8 cellular contexts compared by ENCODE assay signal in the genomic region with DNA sequence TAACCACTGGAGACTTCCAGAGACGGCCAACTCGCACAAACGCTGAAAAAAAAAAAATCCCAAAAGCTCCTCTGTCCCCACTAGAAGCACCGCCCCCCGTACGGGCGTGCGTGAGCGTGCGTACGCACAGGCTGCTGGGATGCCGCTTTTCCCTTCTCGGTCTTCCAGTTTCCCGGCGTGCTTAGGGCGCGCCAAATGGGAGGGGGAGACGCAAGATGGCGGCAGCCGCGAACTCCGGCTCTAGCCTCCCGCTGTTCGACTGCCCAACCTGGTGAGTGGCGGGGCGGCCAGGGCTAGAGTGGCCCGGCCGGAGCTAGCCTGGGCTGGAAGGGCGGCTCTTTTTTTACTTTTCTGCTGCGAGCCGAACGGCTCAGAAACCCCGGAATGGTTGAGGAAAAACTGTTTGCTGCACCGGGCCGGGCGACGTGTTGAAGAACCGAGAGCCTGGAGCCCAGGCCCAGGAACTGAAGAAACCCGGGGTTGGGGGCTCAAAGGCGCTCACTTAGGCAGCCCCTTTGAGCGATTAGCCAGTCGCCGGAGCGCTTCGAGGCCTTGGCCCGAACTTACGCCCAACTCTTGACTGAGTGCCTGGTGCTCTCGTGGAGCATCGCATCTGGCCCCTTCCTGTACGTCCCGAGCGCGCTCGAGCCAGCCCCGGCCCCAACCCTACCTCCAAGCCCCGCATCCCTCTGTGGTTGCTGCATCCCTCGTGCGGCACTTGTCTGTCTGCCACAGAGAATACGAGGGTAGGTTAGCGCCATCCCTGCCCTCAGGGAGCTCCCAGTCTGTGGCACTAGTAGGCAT. TPM values are rescaled to one million over a fixed set of nuclear protein-coding genes. Genes with fewer than 3 reads are reported as not detected.
DNase-seq lines count a peak whose midpoint lies in the region; ATAC-seq, FAIRE-seq and TF ChIP-seq lines count a peak whose summit lies in the region.

PPP1R8 (plus strand) TSS at position 162 of the 804 bp plus-strand sequence; CDS start at position 216, 54 bp downstream.

- H3K9me1 ChIP-seq in endothelial cell of umbilical vein (replicated peaks; ENCODE audit: control insufficient read depth, extremely low read depth, insufficient read depth, low read length), result no peaks in the 10 kb centered on the region

- DNase-seq in COR-L47 (lab: John Stamatoyannopoulos, UW), result peak; percentile 97
- peak; percentile 92 for DNase-seq in activated CD8-positive, alpha-beta memory T cell treated with anti-CD3 and anti-CD28 coated beads, Interleukin-2, amount 50 U/mL, for 48 hours
- peak; percentile 96 for DNase-seq in endothelial cell of umbilical vein (ENCODE audit: low read depth, low spot score)
- DNase-seq in middle frontal gyrus (ENCODE audit: extremely low spot score, low spot score), result peak; percentile 97
- peak; percentile 85 to 88 for DNase-seq in stimulated activated CD8-positive, alpha-beta memory T cell treated with anti-CD3 and anti-CD28 coated beads, Interleukin-2, amount 100 ng/mL, for 48 hours (ENCODE audit: low read depth in 2 of 2)

- ATAC-seq in GM21381 (IDR thresholded peaks at IDR 0.05; ENCODE audit: unreplicated experiment), result peak; percentile 94

- H3K36me3 ChIP-seq in HUES6 (ENCODE audit: control insufficient read depth, insufficient read depth, low read length) (peaks cover 30% of the 10 kb centered on the region), OCI-LY3 (replicated peaks; ENCODE audit: low read depth, low read length) (peaks cover 12% of the 10 kb centered on the region), endothelial cell of umbilical vein (ENCODE audit: control insufficient read depth in 2 of 2, extremely low read depth in 1 of 2, insufficient read depth in 2 of 2, low read length in 2 of 2) (peaks cover 2 to 6% of the 10 kb centered on the region in 2 experiments)

- no peaks in the 10 kb centered on the region for H3K9me3 ChIP-seq in HUES6 (ENCODE audit: control insufficient read depth, insufficient read depth, low read depth, low read length)
- H3K9me3 ChIP-seq in OCI-LY3 (ENCODE audit: insufficient read depth, low read length), result no peaks in the 10 kb centered on the region
- no peaks in the 10 kb centered on the region for H3K9me3 ChIP-seq in endothelial cell of umbilical vein (replicated peaks; ENCODE audit: control insufficient read depth, insufficient read depth, low read length)

- H3K4me3 ChIP-seq in HUES6 (ENCODE audit: low read depth, low read length), result peak within 1 kb of the TSS; percentile 85
- peak within 1 kb of the TSS; percentile 99 for H3K4me3 ChIP-seq in OCI-LY3 (ENCODE audit: low read length)
- peak within 1 kb of the TSS; percentile 90 to 93 (median 92) for H3K4me3 ChIP-seq in endothelial cell of umbilical vein (replicated peaks in 1 of 3; ENCODE audit: insufficient read depth in 1 of 3, low read depth in 1 of 3, low read length in 3 of 3)

- H3K27ac ChIP-seq in HUES6 (ENCODE audit: low read depth, low read length), result peak within 1 kb of the TSS; percentile 97
- peak within 1 kb of the TSS; percentile 62 for H3K27ac ChIP-seq in OCI-LY3 (ENCODE audit: low read length)
- peak within 1 kb of the TSS; percentile 86 for H3K27ac ChIP-seq in endothelial cell of umbilical vein (ENCODE audit: insufficient read depth, low read depth, low read length)

- intact Hi-C loops in endothelial cell of umbilical vein (cut with micrococcal nuclease), result loop anchor here (1.0 to 2.0 kb wide), 4 partner anchors 42 to 158 kb away; partner anchors contain the start of genes IFI6 and STX12

- peak; percentile 93 for FAIRE-seq in endothelial cell of umbilical vein (lab: Jason Lieb, UNC)

- TF ChIP-seq CTCF in OCI-LY3 (IDR thresholded peaks at IDR 0.05; ENCODE audit: low read depth, low read length) (no peak), endothelial cell of umbilical vein (IDR thresholded peaks at IDR 0.05; ENCODE audit: extremely low read depth in 1 of 2, insufficient read depth in 1 of 2, low read depth in 1 of 2, low read length in 2 of 2) (no peak)

- TSS peak; percentile 41 for BruUV-seq in endothelial cell of umbilical vein (replicated peaks; lab: Mats Ljungman, UMichigan)

- POLR2A ChIA-PET in endothelial cell of umbilical vein (lab: Charles Lee), result interaction anchor here (0.6 to 1.9 kb wide), 5 partner anchors 18 to 105 kb away, joined by 3 to 10 read pairs (median 3); partner anchors contain the start of genes FAM76A and STX12

- peaks cover 11% of the 10 kb centered on the region for H4K20me1 ChIP-seq in OCI-LY3 (ENCODE audit: insufficient read depth, low read length)
- no peaks in the 10 kb centered on the region for H4K20me1 ChIP-seq in endothelial cell of umbilical vein (replicated peaks; ENCODE audit: control insufficient read depth, extremely low read depth, insufficient read depth, low read length)

- H3K27me3 ChIP-seq in HUES6 (ENCODE audit: control insufficient read depth, insufficient read depth, low read length) (no peaks in the 10 kb centered on the region), OCI-LY3 (ENCODE audit: low read depth, low read length) (no peaks in the 10 kb centered on the region), endothelial cell of umbilical vein (ENCODE audit: control insufficient read depth in 2 of 2, insufficient read depth in 2 of 2, low read length in 2 of 2) (no peaks in the 10 kb centered on the region)

- dilution Hi-C loops in endothelial cell of umbilical vein (cut with MboI; ENCODE audit: extremely low pct_ligation_motif_present, low sequenced_read_pairs), result no loop called here

- H2AFZ ChIP-seq in OCI-LY3 (ENCODE audit: low read depth, low read length), result peak within 1 kb of the TSS; percentile 85
- peak within 1 kb of the TSS; percentile 93 for H2AFZ ChIP-seq in endothelial cell of umbilical vein (ENCODE audit: low read depth, low read length)

- H3K4me2 ChIP-seq in OCI-LY3 (ENCODE audit: low read length) (peak within 1 kb of the TSS; percentile 96), endothelial cell of umbilical vein (ENCODE audit: insufficient read depth, low read length) (peak within 1 kb of the TSS; percentile 92)

- H3K79me2 ChIP-seq in OCI-LY3 (ENCODE audit: low read length) (peaks cover 53% of the 10 kb centered on the region), endothelial cell of umbilical vein (ENCODE audit: control insufficient read depth, insufficient read depth, low read length) (peaks cover 51% of the 10 kb centered on the region)

- TF ChIP-seq POLR2A in endothelial cell of umbilical vein (IDR thresholded peaks at IDR 0.05; ENCODE audit: low read depth, low read length), result peak; percentile 97

- peak within 1 kb of the TSS; percentile 96 for H3K9ac ChIP-seq in HUES6 (ENCODE audit: low read length)
- peak within 1 kb of the TSS; percentile 92 for H3K9ac ChIP-seq in OCI-LY3 (ENCODE audit: low read length)
- H3K9ac ChIP-seq in endothelial cell of umbilical vein (replicated peaks; ENCODE audit: extremely low read depth, insufficient read depth, low read length), result peak within 1 kb of the TSS; percentile 96

- H3K4me1 ChIP-seq in HUES6 (ENCODE audit: control insufficient read depth, insufficient read depth, low read length) (peaks cover 12% of the 10 kb centered on the region), OCI-LY3 (ENCODE audit: low read length) (peaks cover 11% of the 10 kb centered on the region), endothelial cell of umbilical vein (ENCODE audit: control insufficient read depth, extremely low read depth, insufficient read depth, low read length) (peaks cover 19% of the 10 kb centered on the region)

- CTCF ChIA-PET in endothelial cell of umbilical vein (lab: Charles Lee), result interaction anchor here (1.0 to 1.7 kb wide), 5 partner anchors 8 to 161 kb away, joined by 3 to 5 read pairs (median 4); partner anchors contain the start of gene STX12

TF ChIP-seq in endothelial cell of umbilical vein, 7 proteins besides CTCF, POLR2A, EP300 and RAD21:
- TF ChIP-seq EZH2 (IDR thresholded peaks at IDR 0.05; ENCODE audit: borderline replicate concordance, low read depth, low read length, severe bottlenecking) (no peak), POLR2AphosphoS5 (IDR thresholded peaks at IDR 0.05; ENCODE audit: insufficient read depth, low read depth, low read length) (peak; percentile 98), FOS (IDR thresholded peaks at IDR 0.05; ENCODE audit: borderline replicate concordance, insufficient read depth, low read length) (no peak), MAX (IDR thresholded peaks at IDR 0.05; ENCODE audit: insufficient read depth, insufficient read length) (peak; percentile 3)

RNA-seq across cellular contexts. Expression of gene PPP1R8, which starts in this region (rescaled TPM):
- total RNA-seq in endothelial cell of umbilical vein, result 45.4 and 48.5 TPM in 2 replicates
- 32.3 and 39.0 TPM in 2 replicates for polyA plus RNA-seq in endothelial cell of umbilical vein
- 49.5 and 53.8 TPM in 2 replicates for polyA plus RNA-seq in endothelial cell of umbilical vein (2011; cell fraction: cytosol; rRNA removed)
- polyA plus RNA-seq in endothelial cell of umbilical vein (2011; cell fraction: nucleus; rRNA removed), result 33.7 and 33.9 TPM in 2 replicates
- polyA plus RNA-seq in endothelial cell of umbilical vein (2012), result 32.9 and 42.2 TPM in 2 replicates
- polyA minus RNA-seq in endothelial cell of umbilical vein, result 61.8 and 62.6 TPM in 2 replicates
- polyA minus RNA-seq in endothelial cell of umbilical vein (2011; cell fraction: cytosol; rRNA and poly(A)+ RNA removed), result 36.2 TPM
- 15.6 and 17.7 TPM in 2 replicates for polyA minus RNA-seq in endothelial cell of umbilical vein (2011; cell fraction: nucleus; rRNA and poly(A)+ RNA removed)

Comparison
In these comparisons a context has a peak if more than half of its experiments do, and no peak if none do; other contexts are left out.
1. Peak in every context shown above with its lines: DNase-seq, ATAC-seq, H3K4me3 ChIP-seq and H3K27ac ChIP-seq.